ENCODE assay signal across 28 cellular contexts in genomic region chr2:112831380-112831930, GRCh38. TPM values are rescaled to one million over a fixed set of nuclear protein-coding genes. Genes with fewer than 3 reads are reported as not detected.
DNase-seq lines count a peak whose midpoint lies in the region; ATAC-seq, FAIRE-seq and TF ChIP-seq lines count a peak whose summit lies in the region.
"Had no signal": no experiment of that assay in that cellular context is flagged by ENCODE, and none has a peak within 500 bp of the region (broad histone marks: within the 10 kb centered on the region; RNA-seq: fewer than 3 reads in every experiment).

No MANE protein-coding gene starts in this region.

- H3K4me1 ChIP-seq in RWPE2 (ENCODE audit: insufficient read depth, poor library complexity, severe bottlenecking), result peaks cover 31% of the 10 kb centered on the region
- peaks cover 30% of the 10 kb centered on the region for H3K4me1 ChIP-seq in keratinocyte (ENCODE audit: control insufficient read depth, extremely low read depth, insufficient read depth, low read length)
- H3K4me1 ChIP-seq: gastrocnemius medialis, upper lobe of right lung had no signal

- H2AFZ ChIP-seq in keratinocyte (ENCODE audit: control insufficient read depth, low read length), result no peak overlapping the region
- H2AFZ ChIP-seq: GM23338 had no signal

- FAIRE-seq in keratinocyte (lab: Jason Lieb, UNC), result no peak
- FAIRE-seq: astrocyte, islet of Langerhans had no signal

- H3K9me3 ChIP-seq in RWPE2 (ENCODE audit: severe bottlenecking) (no peaks in the 10 kb centered on the region), keratinocyte (ENCODE audit: control insufficient read depth, low read depth, low read length) (no peaks in the 10 kb centered on the region)
- H3K9me3 ChIP-seq: esophagus muscularis mucosa, gastrocnemius medialis, ovary, SJSA1, upper lobe of right lung had no signal

- no peaks in the 10 kb centered on the region for H3K36me3 Mint-ChIP-seq in natural killer cell treated with Interleukin-12 subunit alpha and Interleukin-12 subunit beta and Interleukin-15 and Interleukin-18, amount 100 ng/mL, for 72 hours
- H3K36me3 Mint-ChIP-seq in natural killer cell, result no peaks in the 10 kb centered on the region
- H3K36me3 Mint-ChIP-seq: activated naive CD8-positive, alpha-beta T cell had no signal

- H3K27me3 Mint-ChIP-seq in natural killer cell treated with Interleukin-12 subunit alpha and Interleukin-12 subunit beta and Interleukin-15 and Interleukin-18, amount 100 ng/mL, for 72 hours, result peaks cover 6 to 13% of the 10 kb centered on the region in 2 donors
- H3K27me3 Mint-ChIP-seq in natural killer cell (ENCODE audit: low read depth in 2 of 2), result peaks cover 3 to 5% of the 10 kb centered on the region in 2 donors
- H3K27me3 Mint-ChIP-seq: CD4-positive, alpha-beta T cell had no signal

- no peak for TF ChIP-seq CTCF in natural killer cell (IDR thresholded peaks at IDR 0.05)
- no peak for TF ChIP-seq CTCF in RWPE2 (IDR thresholded peaks at IDR 0.05; ENCODE audit: poor library complexity, severe bottlenecking)
- TF ChIP-seq CTCF in keratinocyte (optimal IDR thresholded peaks at IDR 0.05 in 1 of 3, IDR thresholded peaks at IDR 0.05 in 1 of 3, conservative IDR thresholded peaks at IDR 0.05 in 1 of 3; ENCODE audit: extremely low read depth in 1 of 3, insufficient read depth in 2 of 3, low read length in 3 of 3), result no peak

- dilution Hi-C loops in keratinocyte (cut with MboI; ENCODE audit: extremely low pct_ligation_motif_present, low sequenced_read_pairs), result no loop called here

- no peaks in the 10 kb centered on the region for H3K27me3 ChIP-seq in RWPE2 (ENCODE audit: insufficient read depth, poor library complexity, severe bottlenecking)
- no peaks in the 10 kb centered on the region for H3K27me3 ChIP-seq in keratinocyte (ENCODE audit: control insufficient read depth, extremely low read depth, insufficient read depth, low read length)
- H3K27me3 ChIP-seq: esophagus muscularis mucosa, gastrocnemius medialis, ovary, SJSA1, upper lobe of right lung had no signal

- H3K4me3 ChIP-seq in RWPE2 (ENCODE audit: severe bottlenecking) (no peak overlapping the region), keratinocyte (ENCODE audit: control insufficient read depth in 2 of 3, extremely low read depth in 1 of 3, insufficient read depth in 2 of 3, low read depth in 1 of 3, low read length in 3 of 3) (no peak overlapping the region)
- H3K4me3 ChIP-seq: esophagus muscularis mucosa, gastrocnemius medialis, GM23338, ovary, SJSA1, upper lobe of right lung had no signal

- ATAC-seq in natural killer cell treated with Interleukin-12 subunit alpha and Interleukin-12 subunit beta and Interleukin-15 and Interleukin-18, amount 100 ng/mL, for 72 hours, result no peak
- ATAC-seq in natural killer cell (no peak), RWPE2 (ENCODE audit: low read depth) (no peak), GM18519 (IDR thresholded peaks at IDR 0.05; ENCODE audit: low FRiP score, unreplicated experiment) (no peak), GM21619 (IDR thresholded peaks at IDR 0.05; ENCODE audit: unreplicated experiment) (no peak)
- ATAC-seq: activated T-helper 17 cell treated with anti-CD3 and anti-CD28 coated beads, Interleukin-2, amount 50 U/mL, for 72 hours; gastrocnemius medialis; GM23338; right cardiac atrium; upper lobe of right lung had no signal

- H3K36me3 ChIP-seq in RWPE2 (ENCODE audit: low read depth), result peaks cover 64% of the 10 kb centered on the region
- peaks cover 30 to 64% of the 10 kb centered on the region in 2 experiments for H3K36me3 ChIP-seq in keratinocyte (ENCODE audit: control insufficient read depth in 2 of 2, extremely low read depth in 1 of 2, insufficient read depth in 2 of 2, low read length in 2 of 2)
- H3K36me3 ChIP-seq: esophagus muscularis mucosa, gastrocnemius medialis, ovary, upper lobe of right lung had no signal

- intact Hi-C loops in natural killer cell (cut with micrococcal nuclease), result no loop called here

- H3K4me1 Mint-ChIP-seq in natural killer cell treated with Interleukin-12 subunit alpha and Interleukin-12 subunit beta and Interleukin-15 and Interleukin-18, amount 100 ng/mL, for 72 hours (ENCODE audit: low read depth in 2 of 2), result peaks cover 16 to 31% of the 10 kb centered on the region in 2 donors
- H3K4me1 Mint-ChIP-seq in natural killer cell, result peaks cover 0 to 10% of the 10 kb centered on the region in 2 donors
- H3K4me1 Mint-ChIP-seq: activated CD4-positive, alpha-beta T cell treated with anti-CD3 and anti-CD28 coated beads, Interleukin-2, amount 10 ng/mL, durations not matched to agents 7 days and 5 days; activated T-helper 17 cell treated with anti-CD3 and anti-CD28 coated beads, Interleukin-2, amount 50 U/mL, for 72 hours had no signal

- H4K20me1 ChIP-seq in keratinocyte (ENCODE audit: control insufficient read depth, extremely low read depth, insufficient read depth, low read length), result no peaks in the 10 kb centered on the region

- peak overlapping the region; percentile 5 to 26 for H3K27ac Mint-ChIP-seq in natural killer cell treated with Interleukin-12 subunit alpha and Interleukin-12 subunit beta and Interleukin-15 and Interleukin-18, amount 100 ng/mL, for 72 hours
- H3K27ac Mint-ChIP-seq in natural killer cell, result peak overlapping the region in 1 of 2 donors; percentile 9
- H3K27ac Mint-ChIP-seq: activated CD4-positive, alpha-beta T cell treated with anti-CD3 and anti-CD28 coated beads, Interleukin-2, amount 10 ng/mL, durations not matched to agents 7 days and 5 days; activated naive CD8-positive, alpha-beta T cell; activated T-helper 17 cell treated with anti-CD3 and anti-CD28 coated beads, Interleukin-2, amount 50 U/mL, for 72 hours; CD4-positive, alpha-beta T cell; GM23338 had no signal

- no peaks in the 10 kb centered on the region for H3K9me1 ChIP-seq in keratinocyte (ENCODE audit: control insufficient read depth, extremely low read depth, insufficient read depth, low read length)

- H3K4me3 Mint-ChIP-seq in natural killer cell treated with Interleukin-12 subunit alpha and Interleukin-12 subunit beta and Interleukin-15 and Interleukin-18, amount 100 ng/mL, for 72 hours, result no peak overlapping the region
- no peak overlapping the region for H3K4me3 Mint-ChIP-seq in natural killer cell
- H3K4me3 Mint-ChIP-seq: activated CD4-positive, alpha-beta T cell treated with anti-CD3 and anti-CD28 coated beads, Interleukin-2, amount 10 ng/mL, durations not matched to agents 7 days and 5 days; activated naive CD8-positive, alpha-beta T cell; activated T-helper 17 cell treated with anti-CD3 and anti-CD28 coated beads, Interleukin-2, amount 50 U/mL, for 72 hours; CD4-positive, alpha-beta T cell; central memory CD8-positive, alpha-beta T cell; GM23338 had no signal

- H3K79me2 ChIP-seq in keratinocyte (ENCODE audit: control insufficient read depth, insufficient read depth, low read length), result peaks cover 35% of the 10 kb centered on the region

- peaks cover 5% of the 10 kb centered on the region for H3K9me3 Mint-ChIP-seq in natural killer cell treated with Interleukin-12 subunit alpha and Interleukin-12 subunit beta and Interleukin-15 and Interleukin-18, amount 100 ng/mL, for 72 hours
- H3K9me3 Mint-ChIP-seq in natural killer cell, result no peaks in the 10 kb centered on the region
- H3K9me3 Mint-ChIP-seq: activated CD4-positive, alpha-beta T cell treated with anti-CD3 and anti-CD28 coated beads, Interleukin-2, amount 10 ng/mL, durations not matched to agents 7 days and 5 days; activated T-helper 17 cell treated with anti-CD3 and anti-CD28 coated beads, Interleukin-2, amount 50 U/mL, for 72 hours; CD4-positive, alpha-beta T cell; central memory CD8-positive, alpha-beta T cell had no signal

- DNase-seq in natural killer cell treated with Interleukin-12 subunit alpha and Interleukin-12 subunit beta and Interleukin-15 and Interleukin-18, amount 100 ng/mL, for 72 hours (ENCODE audit: low spot score), result no peak
- DNase-seq in natural killer cell (no peak), RWPE2 (ENCODE audit: low spot score) (no peak), keratinocyte (ENCODE audit: low read depth, low spot score) (no peak), ecto neural progenitor cell (ENCODE audit: low spot score) (no peak), NCI-H2196 treated with DMSO at 0.1 percent for 48 hours (lab: John Stamatoyannopoulos, UW; ENCODE audit: unreplicated experiment) (no peak)
- DNase-seq: activated CD4-positive, alpha-beta T cell treated with anti-CD3 and anti-CD28 coated beads, Interleukin-2, amount 10 ng/mL, durations not matched to agents 7 days and 5 days; CD4-positive, alpha-beta T cell; gastrocnemius medialis; mesenchymal stem cell; NCI-H1092 treated with DMSO at 0.1 percent for 48 hours; NCI-H1930; ovary; right cardiac atrium; stimulated activated CD4-positive, alpha-beta T cell treated with anti-CD3 and anti-CD28 coated beads, Interleukin-12 subunit alpha, Interleukin-12 subunit beta, amount 100 ng/mL, for 4 hours; upper lobe of right lung had no signal

- H3K27ac ChIP-seq in RWPE2 (ENCODE audit: poor library complexity, severe bottlenecking), result peak overlapping the region; percentile 83
- no peak overlapping the region for H3K27ac ChIP-seq in keratinocyte (ENCODE audit: control insufficient read depth, insufficient read depth, low read length)
- H3K27ac ChIP-seq: esophagus muscularis mucosa, gastrocnemius medialis, ovary, SJSA1, upper lobe of right lung, VCaP had no signal

- H3K9ac ChIP-seq in keratinocyte (ENCODE audit: control insufficient read depth, extremely low read depth, insufficient read depth, low read length), result no peak overlapping the region

- H3K4me2 ChIP-seq in keratinocyte (ENCODE audit: control insufficient read depth, extremely low read depth, insufficient read depth, low read depth, low read length), result peak overlapping the region; percentile 3
- H3K4me2 ChIP-seq: GM23338 had no signal

RNA-seq across cellular contexts. Expression of gene IL1B, which starts 5.1 kb away (rescaled TPM):
- 10 to 100 TPM in 1 of 2 donors, 1 to 10 TPM in 1; 1.8 to 12.0 TPM for total RNA-seq in natural killer cell treated with Interleukin-12 subunit alpha and Interleukin-12 subunit beta and Interleukin-15 and Interleukin-18, amount 100 ng/mL, for 72 hours
- total RNA-seq in natural killer cell, result 100 to 1,000 TPM in 2 of 3 donors, 10 to 100 TPM in 1; 92.6 to 250 (median 110) TPM
- 221 to 291 TPM (median 232 TPM) in 3 replicates for polyA plus RNA-seq in keratinocyte
- polyA plus RNA-seq in keratinocyte (2011; ENCODE audit: low read depth), result 13.0 TPM
- polyA plus RNA-seq in keratinocyte (2011; cell fraction: cytosol; rRNA removed), result 233 and 264 TPM in 2 replicates
- 352 and 413 TPM in 2 replicates for polyA plus RNA-seq in keratinocyte (2011; cell fraction: nucleus; rRNA removed)
- polyA plus RNA-seq in keratinocyte (2012; ENCODE audit: low replicate concordance), result 20.2 and 162 TPM in 2 replicates
- 304 to 333 TPM (median 331 TPM) in 3 replicates for polyA minus RNA-seq in keratinocyte
- polyA minus RNA-seq in keratinocyte (2011; cell fraction: cytosol; rRNA and poly(A)+ RNA removed), result 193 TPM
- 183 and 312 TPM in 2 replicates for polyA minus RNA-seq in keratinocyte (2011; cell fraction: nucleus; rRNA and poly(A)+ RNA removed)
- total RNA-seq: activated CD4-positive, alpha-beta T cell treated with anti-CD3 and anti-CD28 coated beads, Interleukin-2, amount 10 ng/mL, durations not matched to agents 7 days and 5 days; astrocyte; gastrocnemius medialis; GM23338; T-helper 1 cell treated with Interleukin-12 subunit alpha and Interleukin-12 subunit beta and Interleukin-4 antibody, amounts not matched to agents 30 ng/mL and 1 ng/mL, for 36 hours had no signal
- polyA plus RNA-seq: GM23338 had no signal

RNA-seq across cellular contexts. Expression of gene IL1A, which starts 47.2 kb away (rescaled TPM):
- total RNA-seq in natural killer cell treated with Interleukin-12 subunit alpha and Interleukin-12 subunit beta and Interleukin-15 and Interleukin-18, amount 100 ng/mL, for 72 hours, result 10 to 100 TPM in 1 of 2 donors, under 1 TPM in 1; 0.25 to 12.3 TPM
- total RNA-seq in natural killer cell, result 1 to 10 TPM in 1 of 3 donors, under 1 TPM in 1, not detected in 1; 0.45 to 1.6 TPM
- 146 to 269 TPM (median 240 TPM) in 3 replicates for polyA plus RNA-seq in keratinocyte
- 121 TPM for polyA plus RNA-seq in keratinocyte (2011; ENCODE audit: low read depth)
- 145 and 292 TPM in 2 replicates for polyA plus RNA-seq in keratinocyte (2011; cell fraction: cytosol; rRNA removed)
- polyA plus RNA-seq in keratinocyte (2011; cell fraction: nucleus; rRNA removed), result 339 and 358 TPM in 2 replicates
- 118 and 151 TPM in 2 replicates for polyA plus RNA-seq in keratinocyte (2012; ENCODE audit: low replicate concordance)
- 35.3 to 143 TPM (median 103 TPM) in 3 replicates for polyA minus RNA-seq in keratinocyte
- polyA minus RNA-seq in keratinocyte (2011; cell fraction: cytosol; rRNA and poly(A)+ RNA removed), result 90.0 TPM
- 106 and 198 TPM in 2 replicates for polyA minus RNA-seq in keratinocyte (2011; cell fraction: nucleus; rRNA and poly(A)+ RNA removed)
- total RNA-seq: CD4-positive, alpha-beta T cell; gastrocnemius medialis; right cardiac atrium had no signal
- polyA plus RNA-seq: right cardiac atrium had no signal

Comparison
In these comparisons a context has a peak if more than half of its experiments do, and no peak if none do; other contexts are left out.
1. RNA of gene IL1B, which starts 5.1 kb away (total RNA-seq): 92.6 to 250 TPM in natural killer cell; 1.8 to 12.0 TPM in natural killer cell treated with Interleukin-12 subunit alpha and Interleukin-12 subunit beta and Interleukin-15 and Interleukin-18, amount 100 ng/mL, for 72 hours; every median in the first group is over 4 times any median in the second.